ENCODE assay signal across 9 cellular contexts in the genomic region with DNA sequence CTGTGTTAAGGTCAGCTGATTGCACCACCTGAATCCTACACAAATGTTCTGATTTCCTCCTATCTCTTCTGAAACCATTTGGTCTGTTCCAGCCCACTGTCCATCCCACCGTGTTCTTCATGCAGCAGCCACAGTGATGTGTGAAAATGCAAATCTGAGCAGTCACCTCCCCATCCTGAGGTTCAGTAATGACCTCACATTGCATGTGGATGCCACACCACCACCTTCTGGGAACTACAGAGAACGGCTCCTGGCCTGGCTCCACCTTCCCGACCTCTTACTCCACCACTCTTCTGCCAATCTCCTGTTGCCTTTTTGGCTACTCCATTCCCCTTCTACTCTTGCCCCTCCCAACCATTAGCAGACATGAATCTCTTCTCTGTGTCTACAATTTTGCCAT.
DNase-seq lines count a peak whose midpoint lies in the region; ATAC-seq lines count a peak whose summit lies in the region.
"Had no signal": no experiment of that assay in that cellular context is flagged by ENCODE, and none has a peak within 500 bp of the region (broad histone marks: within the 10 kb centered on the region; RNA-seq: fewer than 3 reads in every experiment).

No MANE protein-coding gene starts in this region.

- H3K27ac Mint-ChIP-seq in stimulated activated naive B cell treated with anti-CD40 and anti-IgM and Interleukin-4, amounts not matched to agents 10 μg/mL and 1 μg/mL and 100 μg/mL, for 72 hours, result no peak overlapping the region

- peak; percentile 47 for ATAC-seq in GM19468 (IDR thresholded peaks at IDR 0.05; ENCODE audit: extremely low read depth, unreplicated experiment)
- peak; percentile 95 for ATAC-seq in HG03565 (IDR thresholded peaks at IDR 0.05; ENCODE audit: unreplicated experiment)
- ATAC-seq in HG02981 (IDR thresholded peaks at IDR 0.05; ENCODE audit: unreplicated experiment), result no peak
- no peak for ATAC-seq in stimulated activated naive B cell treated with anti-CD40 and anti-IgM and Interleukin-4, amounts not matched to agents 10 μg/mL and 1 μg/mL and 100 μg/mL, for 72 hours (replicated peaks)

- DNase-seq in ACHN (peak; percentile 11), fibroblast of gingiva (ENCODE audit: low read depth) (peak; percentile 20), GF-D8 (lab: John Stamatoyannopoulos, UW) (no peak), NCI-H1105 treated with DMSO at 0.1 percent for 48 hours (lab: John Stamatoyannopoulos, UW) (no peak)
- no peak for DNase-seq in stimulated activated naive B cell treated with anti-CD40 and anti-IgM and Interleukin-4, amounts not matched to agents 10 μg/mL and 1 μg/mL and 100 μg/mL, for 72 hours
- DNase-seq: lower lobe of right lung had no signal

- no peaks in the 10 kb centered on the region for H3K4me1 Mint-ChIP-seq in stimulated activated naive B cell treated with anti-CD40 and anti-IgM and Interleukin-4, amounts not matched to agents 10 μg/mL and 1 μg/mL and 100 μg/mL, for 72 hours

- in situ Hi-C loops in ACHN (cut with HindIII; ENCODE audit: low pct_ligation_motif_present, low pct_unique_long_range_greater_than_20kb, low sequenced_read_pairs), result no loop called here

- no peak overlapping the region for H3K4me3 Mint-ChIP-seq in stimulated activated naive B cell treated with anti-CD40 and anti-IgM and Interleukin-4, amounts not matched to agents 10 μg/mL and 1 μg/mL and 100 μg/mL, for 72 hours

- peaks cover 10 to 35% of the 10 kb centered on the region in 2 donors for H3K36me3 Mint-ChIP-seq in stimulated activated naive B cell treated with anti-CD40 and anti-IgM and Interleukin-4, amounts not matched to agents 10 μg/mL and 1 μg/mL and 100 μg/mL, for 72 hours

- peaks cover 0 to 2% of the 10 kb centered on the region in 2 donors for H3K9me3 Mint-ChIP-seq in stimulated activated naive B cell treated with anti-CD40 and anti-IgM and Interleukin-4, amounts not matched to agents 10 μg/mL and 1 μg/mL and 100 μg/mL, for 72 hours

- H3K27me3 Mint-ChIP-seq in stimulated activated naive B cell treated with anti-CD40 and anti-IgM and Interleukin-4, amounts not matched to agents 10 μg/mL and 1 μg/mL and 100 μg/mL, for 72 hours, result no peaks in the 10 kb centered on the region

Comparison
In these comparisons a context has a peak if more than half of its experiments do, and no peak if none do; other contexts are left out.
1. DNase-seq: peak in ACHN (single experiment) and fibroblast of gingiva (single experiment); none in GF-D8 (single experiment), stimulated activated naive B cell treated with anti-CD40 and anti-IgM and Interleukin-4, amounts not matched to agents 10 μg/mL and 1 μg/mL and 100 μg/mL, for 72 hours (single experiment) and NCI-H1105 treated with DMSO at 0.1 percent for 48 hours (single experiment).
2. ATAC-seq: peak in GM19468 (single experiment) and HG03565 (single experiment); none in HG02981 (single experiment) and stimulated activated naive B cell treated with anti-CD40 and anti-IgM and Interleukin-4, amounts not matched to agents 10 μg/mL and 1 μg/mL and 100 μg/mL, for 72 hours (0 of 2).